Comparison of ENCODE assay signal across 1 cellular context in genomic region chr19:14106840-14107239, GRCh38.
TF ChIP-seq lines count a peak whose summit lies in the region.

No MANE protein-coding gene starts in this region.

TF ChIP-seq in WTC11, 78 proteins besides CTCF, POLR2A, EP300 and RAD21:
- TF ChIP-seq, protein P1, sequence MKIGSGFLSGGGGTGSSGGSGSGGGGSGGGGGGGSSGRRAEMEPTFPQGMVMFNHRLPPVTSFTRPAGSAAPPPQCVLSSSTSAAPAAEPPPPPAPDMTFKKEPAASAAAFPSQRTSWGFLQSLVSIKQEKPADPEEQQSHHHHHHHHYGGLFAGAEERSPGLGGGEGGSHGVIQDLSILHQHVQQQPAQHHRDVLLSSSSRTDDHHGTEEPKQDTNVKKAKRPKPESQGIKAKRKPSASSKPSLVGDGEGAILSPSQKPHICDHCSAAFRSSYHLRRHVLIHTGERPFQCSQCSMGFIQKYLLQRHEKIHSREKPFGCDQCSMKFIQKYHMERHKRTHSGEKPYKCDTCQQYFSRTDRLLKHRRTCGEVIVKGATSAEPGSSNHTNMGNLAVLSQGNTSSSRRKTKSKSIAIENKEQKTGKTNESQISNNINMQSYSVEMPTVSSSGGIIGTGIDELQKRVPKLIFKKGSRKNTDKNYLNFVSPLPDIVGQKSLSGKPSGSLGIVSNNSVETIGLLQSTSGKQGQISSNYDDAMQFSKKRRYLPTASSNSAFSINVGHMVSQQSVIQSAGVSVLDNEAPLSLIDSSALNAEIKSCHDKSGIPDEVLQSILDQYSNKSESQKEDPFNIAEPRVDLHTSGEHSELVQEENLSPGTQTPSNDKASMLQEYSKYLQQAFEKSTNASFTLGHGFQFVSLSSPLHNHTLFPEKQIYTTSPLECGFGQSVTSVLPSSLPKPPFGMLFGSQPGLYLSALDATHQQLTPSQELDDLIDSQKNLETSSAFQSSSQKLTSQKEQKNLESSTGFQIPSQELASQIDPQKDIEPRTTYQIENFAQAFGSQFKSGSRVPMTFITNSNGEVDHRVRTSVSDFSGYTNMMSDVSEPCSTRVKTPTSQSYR (CRISPR knock-in tag; IDR thresholded peaks at IDR 0.05): no peak
